In genomic region chr9:127447416-127448111, GRCh38 we compare ENCODE assay signal across 11 cellular contexts. TPM values are rescaled to one million over a fixed set of nuclear protein-coding genes. Genes with fewer than 3 reads are reported as not detected.
DNase-seq lines count a peak whose midpoint lies in the region; ATAC-seq and TF ChIP-seq lines count a peak whose summit lies in the region.
"Had no signal": no experiment of that assay in that cellular context is flagged by ENCODE, and none has a peak within 500 bp of the region (broad histone marks: within the 10 kb centered on the region; RNA-seq: fewer than 3 reads in every experiment).

No MANE protein-coding gene starts in this region.

- no peak overlapping the region for H2AFZ ChIP-seq in MM.1S (ENCODE audit: low read length)

- no peak overlapping the region for H3K4me3 Mint-ChIP-seq in T-helper 2 cell treated with Interferon-gamma antibody and Interleukin-4, amounts not matched to agents 5 μg/mL and 100 μg/mL, for 36 hours
- peak overlapping the region; percentile 99 for H3K4me3 Mint-ChIP-seq in activated naive CD8-positive, alpha-beta T cell treated with anti-CD3 and anti-CD28 coated beads, Interleukin-2, amount 50 U/mL, for 24 hours
- H3K4me3 Mint-ChIP-seq in neural crest cell, result peak overlapping the region; percentile 99

- no peaks in the 10 kb centered on the region for H3K27me3 Mint-ChIP-seq in T-helper 2 cell treated with Interferon-gamma antibody and Interleukin-4, amounts not matched to agents 5 μg/mL and 100 μg/mL, for 36 hours (ENCODE audit: low read depth)
- H3K27me3 Mint-ChIP-seq in activated naive CD8-positive, alpha-beta T cell treated with anti-CD3 and anti-CD28 coated beads, Interleukin-2, amount 50 U/mL, for 24 hours, result no peaks in the 10 kb centered on the region
- H3K27me3 Mint-ChIP-seq in neural crest cell (ENCODE audit: low read depth), result peaks cover 2% of the 10 kb centered on the region

- H3K27ac Mint-ChIP-seq in T-helper 2 cell treated with Interferon-gamma antibody and Interleukin-4, amounts not matched to agents 5 μg/mL and 100 μg/mL, for 36 hours, result peak overlapping the region; percentile 60
- H3K27ac Mint-ChIP-seq in activated naive CD8-positive, alpha-beta T cell treated with anti-CD3 and anti-CD28 coated beads, Interleukin-2, amount 50 U/mL, for 24 hours, result peak overlapping the region; percentile 99
- H3K27ac Mint-ChIP-seq in neural crest cell (ENCODE audit: unreplicated experiment), result peak overlapping the region; percentile 35

- H3K27me3 ChIP-seq in MM.1S (replicated peaks; ENCODE audit: insufficient read depth, low read length), result no peaks in the 10 kb centered on the region

- H3K4me1 Mint-ChIP-seq in T-helper 2 cell treated with Interferon-gamma antibody and Interleukin-4, amounts not matched to agents 5 μg/mL and 100 μg/mL, for 36 hours (ENCODE audit: low read depth), result peaks cover 31% of the 10 kb centered on the region
- peaks cover 52% of the 10 kb centered on the region for H3K4me1 Mint-ChIP-seq in activated naive CD8-positive, alpha-beta T cell treated with anti-CD3 and anti-CD28 coated beads, Interleukin-2, amount 50 U/mL, for 24 hours
- peaks cover 46% of the 10 kb centered on the region for H3K4me1 Mint-ChIP-seq in neural crest cell

- H3K9me3 Mint-ChIP-seq in T-helper 2 cell treated with Interferon-gamma antibody and Interleukin-4, amounts not matched to agents 5 μg/mL and 100 μg/mL, for 36 hours, result peaks cover 16% of the 10 kb centered on the region
- H3K9me3 Mint-ChIP-seq in activated naive CD8-positive, alpha-beta T cell treated with anti-CD3 and anti-CD28 coated beads, Interleukin-2, amount 50 U/mL, for 24 hours, result peaks cover 14% of the 10 kb centered on the region
- H3K9me3 Mint-ChIP-seq in neural crest cell, result peaks cover 5% of the 10 kb centered on the region

- H3K4me3 ChIP-seq in MM.1S (ENCODE audit: low read length) (no peak overlapping the region), coronary artery (no peak overlapping the region)

- H3K4me1 ChIP-seq in MM.1S (ENCODE audit: low read length), result peaks cover 11% of the 10 kb centered on the region

- peaks cover 21% of the 10 kb centered on the region for H3K36me3 ChIP-seq in MM.1S (replicated peaks; ENCODE audit: insufficient read depth, low read length)

- no peaks in the 10 kb centered on the region for H3K9me3 ChIP-seq in MM.1S (replicated peaks; ENCODE audit: insufficient read depth, low read length)

- H3K9ac ChIP-seq in MM.1S (ENCODE audit: low read length), result no peak overlapping the region

- H3K79me2 ChIP-seq in MM.1S (ENCODE audit: low read length), result peaks cover 47% of the 10 kb centered on the region

- H4K20me1 ChIP-seq in MM.1S (ENCODE audit: insufficient read depth, low read length), result peaks cover 39% of the 10 kb centered on the region

- DNase-seq in T-helper 2 cell treated with Interferon-gamma antibody and Interleukin-4, amounts not matched to agents 5 μg/mL and 100 μg/mL, for 36 hours (ENCODE audit: low spot score), result no peak
- DNase-seq in T-helper 2 cell (no peak), MM.1S (no peak), neural crest cell (ENCODE audit: low read depth, low spot score) (no peak), left lobe of liver (ENCODE audit: low spot score) (no peak), mucosa of gallbladder (ENCODE audit: low spot score) (no peak), coronary artery (ENCODE audit: low spot score) (no peak)
- no peak for DNase-seq in activated naive CD8-positive, alpha-beta T cell treated with anti-CD3 and anti-CD28 coated beads, Interleukin-2, amount 50 U/mL, for 24 hours
- DNase-seq: GOT3, OCI-M1 had no signal

- ATAC-seq in activated naive CD8-positive, alpha-beta T cell treated with anti-CD3 and anti-CD28 coated beads, Interleukin-2, amount 50 U/mL, for 24 hours, result no peak
- ATAC-seq in left lobe of liver, result no peak
- ATAC-seq: sciatic nerve had no signal

- no peak for TF ChIP-seq CTCF in MM.1S (IDR thresholded peaks at IDR 0.05; ENCODE audit: low read length)
- TF ChIP-seq CTCF in neural crest cell (conservative IDR thresholded peaks at IDR 0.05), result no peak
- no peak for TF ChIP-seq CTCF in coronary artery (IDR thresholded peaks at IDR 0.05)

- peaks cover 80% of the 10 kb centered on the region for H3K36me3 Mint-ChIP-seq in T-helper 2 cell treated with Interferon-gamma antibody and Interleukin-4, amounts not matched to agents 5 μg/mL and 100 μg/mL, for 36 hours (ENCODE audit: low read depth)
- H3K36me3 Mint-ChIP-seq in activated naive CD8-positive, alpha-beta T cell treated with anti-CD3 and anti-CD28 coated beads, Interleukin-2, amount 50 U/mL, for 24 hours (ENCODE audit: low read depth), result peaks cover 83% of the 10 kb centered on the region
- peaks cover 72% of the 10 kb centered on the region for H3K36me3 Mint-ChIP-seq in neural crest cell (ENCODE audit: low read depth)

- no peaks in the 10 kb centered on the region for H3K9me2 ChIP-seq in MM.1S (replicated peaks; ENCODE audit: insufficient read depth, low read length)

- peak overlapping the region; percentile 83; the same call in 1 of the 2 replicates for H3K27ac ChIP-seq in MM.1S (ENCODE audit: low read length)
- H3K27ac ChIP-seq in coronary artery, result no peak overlapping the region

- H3K4me2 ChIP-seq in MM.1S (ENCODE audit: low read depth, low read length), result no peak overlapping the region

- peaks cover 72% of the 10 kb centered on the region for H3F3A ChIP-seq in MM.1S (ENCODE audit: insufficient read depth, low read length)

RNA-seq across cellular contexts. Expression of gene RPL12, which starts 3.6 kb away (rescaled TPM):
- total RNA-seq in neural crest cell (1,131 and 1,237 TPM in 2 replicates), left lobe of liver (307 TPM), mucosa of gallbladder (764 TPM)

RNA-seq across cellular contexts. Expression of gene LRSAM1, which starts 3.7 kb away (rescaled TPM):
- total RNA-seq in neural crest cell (17.3 and 21.5 TPM in 2 replicates), left lobe of liver (10.9 TPM), mucosa of gallbladder (30.1 TPM)

RNA-seq across cellular contexts. Expression of gene ZNF79, which starts 23.4 kb away (rescaled TPM):
- total RNA-seq in neural crest cell (13.2 TPM in 2 replicates), left lobe of liver (4.2 TPM), mucosa of gallbladder (7.6 TPM)

RNA-seq across cellular contexts. Expression of gene SLC2A8, which starts 50.6 kb away (rescaled TPM):
- total RNA-seq in neural crest cell, result 31.0 and 37.2 TPM in 2 replicates
- 26.3 TPM for total RNA-seq in left lobe of liver
- total RNA-seq in mucosa of gallbladder, result 25.0 TPM

Comparison
In these comparisons a context has a peak if more than half of its experiments do, and no peak if none do; other contexts are left out.
1. H3K27ac Mint-ChIP-seq: peak in every context shown above with its lines; median percentile 99 in activated naive CD8-positive, alpha-beta T cell treated with anti-CD3 and anti-CD28 coated beads, Interleukin-2, amount 50 U/mL, for 24 hours; 60 in T-helper 2 cell treated with Interferon-gamma antibody and Interleukin-4, amounts not matched to agents 5 μg/mL and 100 μg/mL, for 36 hours; 35 in neural crest cell.